In the genomic region with DNA sequence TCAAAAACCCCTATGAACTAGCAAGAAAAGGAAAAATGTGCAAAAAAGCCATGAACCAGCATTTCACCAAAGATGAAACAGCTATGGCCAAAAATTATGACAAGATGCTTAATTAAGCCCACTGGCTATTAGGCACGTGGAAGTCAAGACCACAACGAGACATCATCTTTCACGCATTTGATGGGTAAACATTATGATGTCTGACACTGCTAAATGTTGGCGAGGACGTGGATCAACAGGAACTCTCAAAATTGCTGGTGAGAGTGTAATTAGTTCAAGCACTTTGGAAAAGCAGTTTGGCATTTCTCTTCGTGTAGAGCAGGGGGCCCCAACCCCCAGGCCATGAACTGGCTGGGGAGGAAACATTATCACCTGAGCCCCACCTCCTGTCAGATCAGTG, we compare ENCODE assay signal across 25 cellular contexts. TPM values are rescaled to one million over a fixed set of nuclear protein-coding genes. Genes with fewer than 3 reads are reported as not detected.
A peak's percentile ranks its signal among the peaks of the same experiment; 100 is the strongest.
DNase-seq lines count a peak whose midpoint lies in the region; ATAC-seq, FAIRE-seq and TF ChIP-seq lines count a peak whose summit lies in the region.
"Had no signal": no experiment of that assay in that cellular context is flagged by ENCODE, and none has a peak within 500 bp of the region (broad histone marks: within the 10 kb centered on the region; RNA-seq: fewer than 3 reads in every experiment).

No MANE protein-coding gene starts in this region.

- no peak overlapping the region for H3K4me2 ChIP-seq in HepG2 (ENCODE audit: low read depth, low read length)
- H3K4me2 ChIP-seq: A549 had no signal

- ATAC-seq in HepG2 = no peak
- ATAC-seq in right lobe of liver = no peak
- no peak for ATAC-seq in central memory CD8-positive, alpha-beta T cell (replicated peaks; ENCODE audit: extremely low read depth, poor library complexity, severe bottlenecking)
- ATAC-seq: A549, K562, Right ventricle myocardium inferior had no signal

- in situ Hi-C loops in HepG2 (cut with HindIII; ENCODE audit: extremely low pct_ligation_motif_present, low pct_unique_long_range_greater_than_20kb) = no loop called here
- in situ Hi-C loops in GM13977 (cut with MboI; ENCODE audit: low pct_unique_long_range_greater_than_20kb, low sequenced_read_pairs, unreplicated experiment) = loop anchor here (5.0 kb wide), 1 partner anchor 58 kb away; no protein-coding TSS in a partner anchor

- no peaks in the 10 kb centered on the region for H4K20me1 ChIP-seq in HepG2 (ENCODE audit: insufficient read depth, low read length)

- TF ChIP-seq EP300 in HepG2 (IDR thresholded peaks at IDR 0.05; ENCODE audit: low read depth in 2 of 2, low read length in 2 of 2) (no peak), HepG2 (CRISPR knock-in tag; IDR thresholded peaks at IDR 0.05; ENCODE audit: borderline replicate concordance) (no peak)

- H3K36me3 Mint-ChIP-seq in central memory CD8-positive, alpha-beta T cell (ENCODE audit: insufficient read depth) = peaks cover 12% of the 10 kb centered on the region
- H3K36me3 Mint-ChIP-seq: CD14-positive monocyte had no signal

- no peak overlapping the region for H2AFZ ChIP-seq in HepG2 (ENCODE audit: low read length)

- H3K4me1 Mint-ChIP-seq in central memory CD8-positive, alpha-beta T cell = peaks cover 63% of the 10 kb centered on the region

- H3K27me3 ChIP-seq in HepG2 (ENCODE audit: control insufficient read depth in 1 of 2, insufficient read depth in 2 of 2, low read length in 2 of 2) (no peaks in the 10 kb centered on the region), right lobe of liver (no peaks in the 10 kb centered on the region)

- H3K4me3 Mint-ChIP-seq in central memory CD8-positive, alpha-beta T cell = peak overlapping the region; percentile 38
- H3K4me3 Mint-ChIP-seq: B cell, CD14-positive monocyte, H9, HFFc6 had no signal

- no peak overlapping the region for H3K9ac ChIP-seq in HepG2 (ENCODE audit: insufficient read depth, low read depth, low read length)

- no peak for TF ChIP-seq CTCF in HepG2 (CRISPR knock-in tag; IDR thresholded peaks at IDR 0.05)
- no peak for TF ChIP-seq CTCF in right lobe of liver (IDR thresholded peaks at IDR 0.05)
- no peak for TF ChIP-seq CTCF in GM13977 (IDR thresholded peaks at IDR 0.05; ENCODE audit: extremely low read depth, insufficient read depth, missing control alignments)

- H3K27ac ChIP-seq in HepG2 (ENCODE audit: extremely low read length, insufficient read depth, low read length) (no peak overlapping the region), right lobe of liver (no peak overlapping the region)
- H3K27ac ChIP-seq: A549 had no signal

- TF ChIP-seq RAD21 in HepG2 (CRISPR knock-in tag; IDR thresholded peaks at IDR 0.05) = no peak

- peak overlapping the region; percentile 79 for H3K27ac Mint-ChIP-seq in central memory CD8-positive, alpha-beta T cell (ENCODE audit: low read depth)
- H3K27ac Mint-ChIP-seq: B cell, H9, HFFc6 had no signal

- POLR2A ChIA-PET in HepG2 (lab: Yijun Ruan, JAX) = no interaction called here

- DNase-seq in HepG2 (ENCODE audit: low spot score) (no peak), right lobe of liver (no peak), mesenteric fat pad (ENCODE audit: low spot score) (peak; percentile 14), ureter (ENCODE audit: low spot score) (peak; percentile 26), HPDE6-E6E7 (ENCODE audit: extremely low spot score) (no peak), NCI-H446 (lab: John Stamatoyannopoulos, UW) (no peak), GM13977 (ENCODE audit: low spot score) (no peak)
- DNase-seq in central memory CD8-positive, alpha-beta T cell (ENCODE audit: low spot score in 2 of 2) = no peak
- DNase-seq: H9, HFFc6, MG63, NCI-H1417 treated with DMSO at 0.1 percent for 48 hours, NCI-H187, NCI-H2227 treated with DMSO at 0.1 percent for 48 hours, NCI-H510A treated with DMSO at 0.1 percent for 48 hours, NCI-H774, OCI-M1 had no signal

- H3K27me3 Mint-ChIP-seq in central memory CD8-positive, alpha-beta T cell = no peaks in the 10 kb centered on the region

- FAIRE-seq in HepG2 (lab: Jason Lieb, UNC) = no peak
- FAIRE-seq: A549, K562, RCC 7860 had no signal

- CTCF ChIA-PET in HepG2 (lab: Yijun Ruan, JAX; ENCODE audit: low intra/inter-chr PET ratio, low total read pairs) = interaction anchor here (17.5 kb wide), 1 partner anchor 60 kb away, joined by 571 read pairs; no protein-coding TSS in a partner anchor

- no TSS peak for BruUV-seq in HepG2 (replicated peaks; lab: Mats Ljungman, UMichigan)

- no peaks in the 10 kb centered on the region for H3K9me3 Mint-ChIP-seq in central memory CD8-positive, alpha-beta T cell
- H3K9me3 Mint-ChIP-seq: HFFc6 had no signal

- H3K9me3 ChIP-seq in HepG2 (ENCODE audit: low read length) (no peaks in the 10 kb centered on the region), right lobe of liver (no peaks in the 10 kb centered on the region)
- H3K9me3 ChIP-seq: A549, MG63 had no signal

- 75% methylated on average over 6 of the region's 6 CpGs for WGBS in HepG2 (ENCODE audit: low lambda C conversion rate)
- WGBS in right lobe of liver (ENCODE audit: insufficient coverage, low coverage, low lambda C conversion rate, missing lambda C conversion rate) = 71% methylated on average over 6 of the region's 6 CpGs

- no peak for TF ChIP-seq POLR2A in HepG2 (IDR thresholded peaks at IDR 0.05; ENCODE audit: insufficient read depth in 1 of 2, low read depth in 2 of 2, low read length in 2 of 2)
- TF ChIP-seq POLR2A in right lobe of liver (IDR thresholded peaks at IDR 0.05) = no peak

- H3K4me1 ChIP-seq in HepG2 (ENCODE audit: insufficient read depth, low read length) (peaks cover 9% of the 10 kb centered on the region; the same call in 1 of the 2 replicates), right lobe of liver (no peaks in the 10 kb centered on the region)

- H3K4me3 ChIP-seq in HepG2 (replicated peaks in 1 of 3; ENCODE audit: insufficient read depth in 1 of 3, low read depth in 2 of 3, low read length in 3 of 3) (no peak overlapping the region), right lobe of liver (no peak overlapping the region)
- H3K4me3 ChIP-seq: A549, K562, MG63 had no signal

- no peaks in the 10 kb centered on the region for H3K79me2 ChIP-seq in HepG2 (ENCODE audit: insufficient read depth, low read length)

- intact Hi-C loops in HepG2 (cut with micrococcal nuclease; ENCODE audit: unreplicated experiment) = no loop called here
- intact Hi-C loops in right lobe of liver (cut with DNase I) = no loop called here

- no peaks in the 10 kb centered on the region for H3K36me3 ChIP-seq in HepG2 (replicated peaks in 1 of 2; ENCODE audit: control insufficient read depth in 1 of 2, insufficient read depth in 2 of 2, low read length in 2 of 2)
- H3K36me3 ChIP-seq in right lobe of liver = no peaks in the 10 kb centered on the region
- H3K36me3 ChIP-seq: MG63 had no signal

RNA-seq across cellular contexts. Expression of a gene that starts 39.6 kb away (rescaled TPM):
- total RNA-seq in HepG2 (2016; rRNA removed; fragmentation: Illumina TruSeq; extraction: Trizol) (2.8 and 5.9 TPM in 2 replicates), right lobe of liver (1 to 10 TPM; 1.8 to 4.2 (median 3.4) TPM), mesenteric fat pad (96.3 TPM), ureter (201 TPM)
- total RNA-seq in HepG2 (2016; cell fraction: cytosol; rRNA removed; fragmentation: Illumina TruSeq; extraction: Trizol; ENCODE audit: low read depth) = 1.1 and 2.0 TPM in 2 replicates
- 2.8 and 5.0 TPM in 2 replicates for total RNA-seq in HepG2 (2016; cell fraction: insoluble cytoplasmic fraction; rRNA removed; fragmentation: Illumina TruSeq; extraction: Trizol)
- total RNA-seq in HepG2 (2016; cell fraction: membrane; rRNA removed; fragmentation: Illumina TruSeq; extraction: Trizol) = 3.1 and 3.2 TPM in 2 replicates
- 7.2 and 8.0 TPM in 2 replicates for total RNA-seq in HepG2 (2016; cell fraction: nucleus; rRNA removed; fragmentation: Illumina TruSeq; extraction: Trizol)
- polyA plus RNA-seq in HepG2 (2011; rRNA removed) = 2.7 and 3.3 TPM in 2 replicates
- polyA plus RNA-seq in HepG2 (2011; cell fraction: cytosol; rRNA removed) = 1.8 and 2.1 TPM in 2 replicates
- 5.0 and 7.4 TPM in 2 replicates for polyA plus RNA-seq in HepG2 (2011; cell fraction: nucleus; rRNA removed)
- 2.3 and 3.3 TPM in 2 replicates for polyA plus RNA-seq in HepG2 (2012)
- polyA plus RNA-seq in HepG2 (2016; cell fraction: cytosol; fragmentation: Illumina TruSeq; extraction: Trizol; ENCODE audit: low read depth) = 0.83 and 1.3 TPM in 2 replicates
- polyA plus RNA-seq in HepG2 (2016; cell fraction: insoluble cytoplasmic fraction; fragmentation: Illumina TruSeq; extraction: Trizol; ENCODE audit: low read depth) = 2.4 and 5.1 TPM in 2 replicates
- polyA plus RNA-seq in HepG2 (2016; cell fraction: membrane; fragmentation: Illumina TruSeq; extraction: Trizol; ENCODE audit: low read depth) = 2.8 and 3.2 TPM in 2 replicates
- polyA plus RNA-seq in HepG2 (2016; cell fraction: nucleus; fragmentation: Illumina TruSeq; extraction: Trizol; ENCODE audit: insufficient read depth, low read depth) = 14.1 and 15.0 TPM in 2 replicates
- 4.0 and 29.5 TPM in 2 replicates for polyA minus RNA-seq in HepG2 (2011; rRNA and poly(A)+ RNA removed; ENCODE audit: low replicate concordance)
- polyA minus RNA-seq in HepG2 (2011; cell fraction: cytosol; rRNA and poly(A)+ RNA removed) = 1.8 and 1.9 TPM in 2 replicates
- 2.4 and 2.8 TPM in 2 replicates for polyA minus RNA-seq in HepG2 (2011; cell fraction: nucleus; rRNA and poly(A)+ RNA removed)

RNA-seq across cellular contexts. Expression of a gene that starts 46.4 kb away (rescaled TPM):
- not detected in 2 replicates for total RNA-seq in HepG2 (2016; rRNA removed; fragmentation: Illumina TruSeq; extraction: Trizol)
- total RNA-seq in HepG2 (2016; cell fraction: cytosol; rRNA removed; fragmentation: Illumina TruSeq; extraction: Trizol; ENCODE audit: low read depth) = not detected in 2 replicates
- not detected in 2 replicates for total RNA-seq in HepG2 (2016; cell fraction: insoluble cytoplasmic fraction; rRNA removed; fragmentation: Illumina TruSeq; extraction: Trizol)
- not detected in 2 replicates for total RNA-seq in HepG2 (2016; cell fraction: membrane; rRNA removed; fragmentation: Illumina TruSeq; extraction: Trizol)
- not detected in 2 replicates for total RNA-seq in HepG2 (2016; cell fraction: nucleus; rRNA removed; fragmentation: Illumina TruSeq; extraction: Trizol)
- 0.01 TPM in 1 of 2 replicates, not detected in the other for polyA plus RNA-seq in HepG2 (2011; rRNA removed)
- 0.03 TPM in 1 of 2 replicates, not detected in the other for polyA plus RNA-seq in HepG2 (2011; cell fraction: cytosol; rRNA removed)
- 0.06 TPM in 1 of 2 replicates, not detected in the other for polyA plus RNA-seq in HepG2 (2011; cell fraction: nucleus; rRNA removed)
- 0.27 and 0.35 TPM in 2 replicates for polyA plus RNA-seq in HepG2 (2012)
- polyA plus RNA-seq in HepG2 (2016; cell fraction: cytosol; fragmentation: Illumina TruSeq; extraction: Trizol; ENCODE audit: low read depth) = not detected in 2 replicates
- not detected in 2 replicates for polyA plus RNA-seq in HepG2 (2016; cell fraction: insoluble cytoplasmic fraction; fragmentation: Illumina TruSeq; extraction: Trizol; ENCODE audit: low read depth)
- not detected in 2 replicates for polyA plus RNA-seq in HepG2 (2016; cell fraction: membrane; fragmentation: Illumina TruSeq; extraction: Trizol; ENCODE audit: low read depth)
- polyA plus RNA-seq in HepG2 (2016; cell fraction: nucleus; fragmentation: Illumina TruSeq; extraction: Trizol; ENCODE audit: insufficient read depth, low read depth) = not detected in 2 replicates
- 0.12 TPM in 1 of 2 replicates, not detected in the other for polyA minus RNA-seq in HepG2 (2011; rRNA and poly(A)+ RNA removed; ENCODE audit: low replicate concordance)
- polyA minus RNA-seq in HepG2 (2011; cell fraction: cytosol; rRNA and poly(A)+ RNA removed) = not detected in 2 replicates
- not detected in 2 replicates for polyA minus RNA-seq in HepG2 (2011; cell fraction: nucleus; rRNA and poly(A)+ RNA removed)
- under 1 TPM in 4 of 6 experiments, not detected in 2; 0.09 to 0.54 (median 0.18) TPM for total RNA-seq in right lobe of liver
- total RNA-seq in mesenteric fat pad = 0.10 TPM
- total RNA-seq in ureter = 0.75 TPM
- total RNA-seq: HFFc6, LHCN-M2, SK-MEL-5 had no signal

RNA-seq across cellular contexts. Expression of a gene that starts 52.5 kb away (rescaled TPM):
- total RNA-seq in HepG2 (2016; rRNA removed; fragmentation: Illumina TruSeq; extraction: Trizol) = 0.91 and 2.1 TPM in 2 replicates
- 0.71 TPM in 2 replicates for total RNA-seq in HepG2 (2016; cell fraction: cytosol; rRNA removed; fragmentation: Illumina TruSeq; extraction: Trizol; ENCODE audit: low read depth)
- 1.1 and 2.8 TPM in 2 replicates for total RNA-seq in HepG2 (2016; cell fraction: insoluble cytoplasmic fraction; rRNA removed; fragmentation: Illumina TruSeq; extraction: Trizol)
- 1.1 and 1.3 TPM in 2 replicates for total RNA-seq in HepG2 (2016; cell fraction: membrane; rRNA removed; fragmentation: Illumina TruSeq; extraction: Trizol)
- 0.41 and 1.0 TPM in 2 replicates for total RNA-seq in HepG2 (2016; cell fraction: nucleus; rRNA removed; fragmentation: Illumina TruSeq; extraction: Trizol)
- polyA plus RNA-seq in HepG2 (2011; rRNA removed) = 2.7 and 2.8 TPM in 2 replicates
- 2.3 and 3.2 TPM in 2 replicates for polyA plus RNA-seq in HepG2 (2011; cell fraction: cytosol; rRNA removed)
- polyA plus RNA-seq in HepG2 (2011; cell fraction: nucleus; rRNA removed) = 2.6 and 2.8 TPM in 2 replicates
- 0.34 and 1.0 TPM in 2 replicates for polyA plus RNA-seq in HepG2 (2012)
- polyA plus RNA-seq in HepG2 (2016; cell fraction: cytosol; fragmentation: Illumina TruSeq; extraction: Trizol; ENCODE audit: low read depth) = 0.34 and 0.49 TPM in 2 replicates
- 1.2 TPM in 2 replicates for polyA plus RNA-seq in HepG2 (2016; cell fraction: insoluble cytoplasmic fraction; fragmentation: Illumina TruSeq; extraction: Trizol; ENCODE audit: low read depth)
- 0.51 and 0.64 TPM in 2 replicates for polyA plus RNA-seq in HepG2 (2016; cell fraction: membrane; fragmentation: Illumina TruSeq; extraction: Trizol; ENCODE audit: low read depth)
- polyA plus RNA-seq in HepG2 (2016; cell fraction: nucleus; fragmentation: Illumina TruSeq; extraction: Trizol; ENCODE audit: insufficient read depth, low read depth) = 1.7 and 2.5 TPM in 2 replicates
- polyA minus RNA-seq in HepG2 (2011; rRNA and poly(A)+ RNA removed; ENCODE audit: low replicate concordance) = 2.1 and 2.5 TPM in 2 replicates
- polyA minus RNA-seq in HepG2 (2011; cell fraction: cytosol; rRNA and poly(A)+ RNA removed) = 0.69 and 1.1 TPM in 2 replicates
- 0.87 and 1.0 TPM in 2 replicates for polyA minus RNA-seq in HepG2 (2011; cell fraction: nucleus; rRNA and poly(A)+ RNA removed)
- 1 to 10 TPM in 5 of 6 experiments, under 1 TPM in 1; 0.97 to 1.9 (median 1.2) TPM for total RNA-seq in right lobe of liver
- 5.0 TPM for total RNA-seq in mesenteric fat pad
- 4.6 TPM for total RNA-seq in ureter
- polyA plus RNA-seq: CD14-positive monocyte had no signal

Comparison
In these comparisons a context has a peak if more than half of its experiments do, and no peak if none do; other contexts are left out.
1. DNase-seq: peak in mesenteric fat pad (single experiment) and ureter (single experiment); none in HepG2 (single experiment), right lobe of liver (0 of 3), central memory CD8-positive, alpha-beta T cell (0 of 2), HPDE6-E6E7 (single experiment), NCI-H446 (0 of 2) and GM13977 (single experiment).
2. RNA of a gene that starts 39.6 kb away (total RNA-seq): 201 TPM in ureter (single experiment) and 96.3 TPM in mesenteric fat pad (single experiment); 1.1 to 8.0 TPM in HepG2 and 1.8 to 4.2 TPM in right lobe of liver; every median in the first group is over 10 times any median in the second.